ENCODE assay signal across 23 cellular contexts in genomic region chr5:80916661-80917060, GRCh38.
"Had no signal": no experiment of that assay in that cellular context is flagged by ENCODE, and none has a peak within 500 bp of the region (broad histone marks: within the 10 kb centered on the region; RNA-seq: fewer than 3 reads in every experiment).

No MANE protein-coding gene starts in this region.

- H3K27ac Mint-ChIP-seq: activated naive CD4-positive, alpha-beta T cell treated with anti-CD3 and anti-CD28 coated beads for 36 hours; stimulated activated memory B cell treated with anti-CD40 and anti-IgM and Interleukin-4, amounts not matched to agents 10 μg/mL and 1 μg/mL and 100 μg/mL, for 72 hours; WTC11 had no signal

- DNase-seq: activated CD8-positive, alpha-beta memory T cell treated with anti-CD3 and anti-CD28 coated beads for 24 hours; activated CD8-positive, alpha-beta memory T cell treated with anti-CD3 and anti-CD28 coated beads, Interleukin-2, amount 50 U/mL, for 4 hours; activated naive CD4-positive, alpha-beta T cell treated with anti-CD3 and anti-CD28 coated beads for 36 hours; activated T-cell treated with anti-CD3 and anti-CD28 coated beads, Interleukin-2, amount 50 U/mL, for 4 hours; anterior cingulate cortex; body of pancreas; dermis blood vessel endothelial cell; effector CD8-positive, alpha-beta T cell; heart left ventricle; islet precursor cell; left cardiac atrium; mesenchymal stem cell; mucosa of descending colon; nucleus accumbens; right lobe of liver; small intestine; stimulated activated CD4-positive, alpha-beta T cell treated with anti-CD3 and anti-CD28 coated beads, Interleukin-2, amount 100 ng/mL, for 24 hours; stomach; T-helper 1 cell had no signal

- H3K4me1 ChIP-seq: body of pancreas, right lobe of liver, stomach, suprapubic skin had no signal

- H3K4me3 Mint-ChIP-seq: activated naive CD4-positive, alpha-beta T cell treated with anti-CD3 and anti-CD28 coated beads for 36 hours; activated T-cell treated with anti-CD3 and anti-CD28 coated beads, Interleukin-2, amount 50 U/mL, for 4 hours; stimulated activated memory B cell treated with anti-CD40 and anti-IgM and Interleukin-4, amounts not matched to agents 10 μg/mL and 1 μg/mL and 100 μg/mL, for 72 hours; WTC11 had no signal

- H3K36me3 ChIP-seq: heart left ventricle, right lobe of liver, suprapubic skin had no signal

- H3K4me1 Mint-ChIP-seq: stimulated activated memory B cell treated with anti-CD40 and anti-IgM and Interleukin-4, amounts not matched to agents 10 μg/mL and 1 μg/mL and 100 μg/mL, for 72 hours had no signal

- H3K27me3 ChIP-seq: body of pancreas, heart left ventricle, right lobe of liver, stomach, suprapubic skin, tibial nerve had no signal

- H3K27me3 Mint-ChIP-seq: stimulated activated memory B cell treated with anti-CD40 and anti-IgM and Interleukin-4, amounts not matched to agents 10 μg/mL and 1 μg/mL and 100 μg/mL, for 72 hours had no signal

- H3K9me3 Mint-ChIP-seq: activated naive CD4-positive, alpha-beta T cell treated with anti-CD3 and anti-CD28 coated beads for 36 hours had no signal

- ATAC-seq: activated T-cell treated with anti-CD3 and anti-CD28 coated beads, Interleukin-2, amount 50 U/mL, for 4 hours; body of pancreas; heart left ventricle; left cardiac atrium; mucosa of descending colon; right lobe of liver; stimulated activated memory B cell treated with anti-CD40 and anti-IgM and Interleukin-4, amounts not matched to agents 10 μg/mL and 1 μg/mL and 100 μg/mL, for 72 hours; WTC11 had no signal

- H3K4me3 ChIP-seq: body of pancreas, heart left ventricle, mucosa of descending colon, right lobe of liver, stomach, suprapubic skin, tibial nerve had no signal

- H3K27ac ChIP-seq: body of pancreas, right lobe of liver, stomach, suprapubic skin had no signal
